Comparison of ENCODE assay signal across 11 cellular contexts in the genomic region with DNA sequence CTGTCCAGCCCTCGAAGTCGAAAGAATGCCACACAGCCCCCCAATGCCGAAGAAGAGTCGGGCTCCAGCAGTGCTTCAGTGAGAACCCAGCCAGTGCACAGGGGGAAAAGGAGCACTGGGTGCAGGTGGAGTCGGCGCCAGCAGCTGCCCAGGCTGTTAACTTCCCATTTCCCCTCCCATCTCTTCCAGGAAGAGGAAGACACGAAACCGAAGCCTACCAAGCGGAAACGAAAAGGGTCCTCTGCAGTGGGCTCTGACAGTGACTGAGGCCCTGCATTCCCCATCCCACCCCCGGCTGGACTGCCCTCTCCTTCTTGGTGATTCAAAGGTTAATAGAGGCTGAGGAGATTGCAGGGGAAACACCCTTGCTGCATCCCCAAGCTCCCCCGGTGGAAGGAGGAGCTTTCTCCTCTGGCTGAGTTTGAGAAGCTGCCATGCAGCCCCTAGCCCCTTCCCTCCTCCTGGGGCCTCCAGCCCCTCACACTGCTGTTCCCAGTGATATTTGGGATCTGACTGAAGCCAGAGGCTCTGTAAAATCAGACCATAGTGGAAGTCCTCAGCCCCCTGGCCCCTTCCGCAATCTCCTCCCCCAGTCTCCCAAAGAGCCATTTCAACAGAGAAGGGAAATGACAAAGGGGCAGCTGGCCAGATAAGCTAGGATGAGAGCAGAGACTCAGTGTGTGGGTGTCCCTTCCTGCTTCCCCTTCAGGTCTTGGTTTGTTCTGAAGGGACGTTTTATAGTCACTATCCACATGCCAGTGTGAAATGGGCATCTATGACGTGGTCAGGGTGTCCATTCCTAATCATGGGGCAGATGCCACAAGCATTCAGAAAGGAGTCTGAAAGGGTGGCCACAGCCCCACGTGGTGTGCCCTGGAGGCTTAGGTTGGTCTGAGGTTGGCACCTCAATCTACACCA. TPM values are rescaled to one million over a fixed set of nuclear protein-coding genes. Genes with fewer than 3 reads are reported as not detected.
DNase-seq lines count a peak whose midpoint lies in the region; TF ChIP-seq lines count a peak whose summit lies in the region.
"Had no signal": no experiment of that assay in that cellular context is flagged by ENCODE, and none has a peak within 500 bp of the region (broad histone marks: within the 10 kb centered on the region; RNA-seq: fewer than 3 reads in every experiment).

No MANE protein-coding gene starts in this region.

- DNase-seq in activated naive CD4-positive, alpha-beta T cell (lab: John Stamatoyannopoulos, UW): no peak
- no peak for DNase-seq in activated T-helper 2 cell treated with anti-CD3 and anti-CD28 coated beads, Interferon-gamma antibody, Interleukin-2, Interleukin-4, amounts not matched to agents 10 μg/mL and 5 μg/mL and 100 μg/mL, durations not matched to agents 14 hours and 24 hours and 36 hours (ENCODE audit: low spot score)
- DNase-seq in mesenchymal stem cell (no peak), tibial artery (no peak), GM13976 (ENCODE audit: low spot score) (no peak), NCI-H446 (lab: John Stamatoyannopoulos, UW) (no peak), RPMI8226 (no peak)
- DNase-seq: mesendoderm, NCI-H510A had no signal

- no peak overlapping the region for H2BK12ac ChIP-seq in mesenchymal stem cell (ENCODE audit: low read length in 2 of 2)

- no peak overlapping the region for H3K14ac ChIP-seq in mesenchymal stem cell (ENCODE audit: low read length in 2 of 2)

- no peaks in the 10 kb centered on the region for H3K27me3 Mint-ChIP-seq in activated naive CD4-positive, alpha-beta T cell treated with anti-CD3 and anti-CD28 coated beads, Interleukin-2, amount 50 U/mL, for 24 hours
- no peaks in the 10 kb centered on the region for H3K27me3 Mint-ChIP-seq in activated T-helper 2 cell treated with anti-CD3 and anti-CD28 coated beads, Interferon-gamma antibody, Interleukin-2, Interleukin-4, amounts not matched to agents 10 μg/mL and 5 μg/mL and 100 μg/mL, durations not matched to agents 14 hours and 24 hours and 36 hours (ENCODE audit: low read depth)

- H3K4me3 ChIP-seq in mesenchymal stem cell (ENCODE audit: insufficient read depth in 1 of 2, low read depth in 1 of 2, low read length in 2 of 2) (no peak overlapping the region), tibial artery (no peak overlapping the region)

- H3K4me1 ChIP-seq in mesenchymal stem cell (ENCODE audit: control insufficient read depth, insufficient read depth, low read depth, low read length) (peaks cover 20% of the 10 kb centered on the region), tibial artery (peaks cover 0 to 49% (median 36%) of the 10 kb centered on the region in 4 donors)

- H3K36me3 Mint-ChIP-seq in activated naive CD4-positive, alpha-beta T cell treated with anti-CD3 and anti-CD28 coated beads, Interleukin-2, amount 50 U/mL, for 24 hours: peaks cover 7% of the 10 kb centered on the region
- peaks cover 48% of the 10 kb centered on the region for H3K36me3 Mint-ChIP-seq in activated T-helper 2 cell treated with anti-CD3 and anti-CD28 coated beads, Interferon-gamma antibody, Interleukin-2, Interleukin-4, amounts not matched to agents 10 μg/mL and 5 μg/mL and 100 μg/mL, durations not matched to agents 14 hours and 24 hours and 36 hours (ENCODE audit: low read depth)

- no peak overlapping the region for H2AK5ac ChIP-seq in mesenchymal stem cell (ENCODE audit: low read length, severe bottlenecking)

- no peak overlapping the region for H4K91ac ChIP-seq in mesenchymal stem cell (ENCODE audit: low read length)

- no peak overlapping the region for H2BK5ac ChIP-seq in mesenchymal stem cell (ENCODE audit: low read depth, low read length, poor library complexity, severe bottlenecking)

- TF ChIP-seq CTCF in tibial artery (IDR thresholded peaks at IDR 0.05) (no peak), GM13976 (IDR thresholded peaks at IDR 0.05; ENCODE audit: borderline replicate concordance, control extremely low read depth, extremely low read depth, insufficient read depth, missing control alignments) (no peak)

- no peak overlapping the region for H3K4me2 ChIP-seq in mesenchymal stem cell (ENCODE audit: low read length, poor library complexity, severe bottlenecking)

- H2AFZ ChIP-seq in mesenchymal stem cell (ENCODE audit: low read depth, low read length): no peak overlapping the region
- H2AFZ ChIP-seq: GM23338 had no signal

- H3K18ac ChIP-seq in mesenchymal stem cell (ENCODE audit: low read depth in 1 of 2, low read length in 2 of 2): no peak overlapping the region

- H2BK120ac ChIP-seq in mesenchymal stem cell (ENCODE audit: low read depth, low read length): no peak overlapping the region

- in situ Hi-C loops in GM13976 (cut with MboI; ENCODE audit: low sequenced_read_pairs, unreplicated experiment): no loop called here

- no peak overlapping the region for H3K23ac ChIP-seq in mesenchymal stem cell (ENCODE audit: low read length in 2 of 2)

- H3K9me3 Mint-ChIP-seq in activated naive CD4-positive, alpha-beta T cell treated with anti-CD3 and anti-CD28 coated beads, Interleukin-2, amount 50 U/mL, for 24 hours: no peaks in the 10 kb centered on the region
- no peaks in the 10 kb centered on the region for H3K9me3 Mint-ChIP-seq in activated T-helper 2 cell treated with anti-CD3 and anti-CD28 coated beads, Interferon-gamma antibody, Interleukin-2, Interleukin-4, amounts not matched to agents 10 μg/mL and 5 μg/mL and 100 μg/mL, durations not matched to agents 14 hours and 24 hours and 36 hours
- H3K9me3 Mint-ChIP-seq: GM23338 had no signal

- peak overlapping the region; percentile 19 for H3K4me3 Mint-ChIP-seq in activated naive CD4-positive, alpha-beta T cell treated with anti-CD3 and anti-CD28 coated beads, Interleukin-2, amount 50 U/mL, for 24 hours
- peak overlapping the region; percentile 48 for H3K4me3 Mint-ChIP-seq in activated T-helper 2 cell treated with anti-CD3 and anti-CD28 coated beads, Interferon-gamma antibody, Interleukin-2, Interleukin-4, amounts not matched to agents 10 μg/mL and 5 μg/mL and 100 μg/mL, durations not matched to agents 14 hours and 24 hours and 36 hours (ENCODE audit: low read depth)

- peak overlapping the region; percentile 1 for H3K9ac ChIP-seq in mesenchymal stem cell (ENCODE audit: low read length)

- no peak overlapping the region for H3K27ac Mint-ChIP-seq in activated naive CD4-positive, alpha-beta T cell treated with anti-CD3 and anti-CD28 coated beads, Interleukin-2, amount 50 U/mL, for 24 hours
- peak overlapping the region; percentile 12 for H3K27ac Mint-ChIP-seq in activated T-helper 2 cell treated with anti-CD3 and anti-CD28 coated beads, Interferon-gamma antibody, Interleukin-2, Interleukin-4, amounts not matched to agents 10 μg/mL and 5 μg/mL and 100 μg/mL, durations not matched to agents 14 hours and 24 hours and 36 hours
- H3K27ac Mint-ChIP-seq: GM23338 had no signal

- no peaks in the 10 kb centered on the region for H3K9me3 ChIP-seq in mesenchymal stem cell (ENCODE audit: control insufficient read depth, low read length)
- no peaks in the 10 kb centered on the region for H3K9me3 ChIP-seq in tibial artery

- H2BK15ac ChIP-seq in mesenchymal stem cell (ENCODE audit: low read depth, poor library complexity, severe bottlenecking): no peak overlapping the region

- no peaks in the 10 kb centered on the region for H3K27me3 ChIP-seq in mesenchymal stem cell (ENCODE audit: control insufficient read depth in 1 of 2, insufficient read depth in 1 of 2, low read length in 2 of 2)
- H3K27me3 ChIP-seq in tibial artery: no peaks in the 10 kb centered on the region

- no peak overlapping the region for H3K4ac ChIP-seq in mesenchymal stem cell (ENCODE audit: low read depth in 1 of 2, low read length in 2 of 2)

- H3K27ac ChIP-seq in mesenchymal stem cell (ENCODE audit: low read length, poor library complexity, severe bottlenecking): no peak overlapping the region
- peak overlapping the region; percentile 91 to 93 for H3K27ac ChIP-seq in tibial artery

- H3K36me3 ChIP-seq in mesenchymal stem cell (ENCODE audit: control insufficient read depth in 1 of 2, insufficient read depth in 2 of 2, low read depth in 1 of 2, low read length in 2 of 2): peaks cover 53% of the 10 kb centered on the region in 2 experiments
- H3K36me3 ChIP-seq in tibial artery: peaks cover 34 to 58% (median 49%) of the 10 kb centered on the region in 3 donors

- peaks cover 20% of the 10 kb centered on the region for H3K4me1 Mint-ChIP-seq in activated naive CD4-positive, alpha-beta T cell treated with anti-CD3 and anti-CD28 coated beads, Interleukin-2, amount 50 U/mL, for 24 hours
- H3K4me1 Mint-ChIP-seq in activated T-helper 2 cell treated with anti-CD3 and anti-CD28 coated beads, Interferon-gamma antibody, Interleukin-2, Interleukin-4, amounts not matched to agents 10 μg/mL and 5 μg/mL and 100 μg/mL, durations not matched to agents 14 hours and 24 hours and 36 hours (ENCODE audit: low read depth): peaks cover 24% of the 10 kb centered on the region

- H3K79me1 ChIP-seq in mesenchymal stem cell (replicated peaks; ENCODE audit: low read length, poor library complexity, severe bottlenecking): peaks cover 8% of the 10 kb centered on the region

- H4K8ac ChIP-seq in mesenchymal stem cell (ENCODE audit: low read length): no peak overlapping the region

- intact Hi-C loops in activated T-helper 2 cell treated with anti-CD3 and anti-CD28 coated beads, Interferon-gamma antibody, Interleukin-2, Interleukin-4, amounts not matched to agents 10 μg/mL and 5 μg/mL and 100 μg/mL, durations not matched to agents 14 hours and 24 hours and 36 hours (cut with micrococcal nuclease): no loop called here
- intact Hi-C loops in tibial artery (cut with DNase I; ENCODE audit: low total_unique reads): loop anchor here (2.0 kb wide), 1 partner anchor 94 kb away; a partner anchor contains a TSS

- 71% methylated on average over 10 of the region's 16 CpGs for WGBS in mesenchymal stem cell

RNA-seq across cellular contexts. Expression of a gene that starts 1.9 kb away (rescaled TPM):
- total RNA-seq in activated T-helper 2 cell treated with anti-CD3 and anti-CD28 coated beads, Interferon-gamma antibody, Interleukin-2, Interleukin-4, amounts not matched to agents 10 μg/mL and 5 μg/mL and 100 μg/mL, durations not matched to agents 14 hours and 24 hours and 36 hours: 11.5 and 13.7 TPM in 2 replicates
- polyA plus RNA-seq in mesenchymal stem cell (2013, experiment 1 of 2): 10.6 TPM
- polyA plus RNA-seq in mesenchymal stem cell (2013, experiment 2 of 2): 10.2 TPM

RNA-seq across cellular contexts. Expression of a gene that starts 45.4 kb away (rescaled TPM):
- total RNA-seq in activated T-helper 2 cell treated with anti-CD3 and anti-CD28 coated beads, Interferon-gamma antibody, Interleukin-2, Interleukin-4, amounts not matched to agents 10 μg/mL and 5 μg/mL and 100 μg/mL, durations not matched to agents 14 hours and 24 hours and 36 hours: 53.8 and 54.0 TPM in 2 replicates
- polyA plus RNA-seq in mesenchymal stem cell (2013, experiment 1 of 2): 23.0 TPM
- 21.1 TPM for polyA plus RNA-seq in mesenchymal stem cell (2013, experiment 2 of 2)
